Comparison of ENCODE assay signal across 8 cellular contexts in genomic region chr20:32189123-32189410, GRCh38. TPM values are rescaled to one million over a fixed set of nuclear protein-coding genes. Genes with fewer than 3 reads are reported as not detected.
DNase-seq lines count a peak whose midpoint lies in the region; ATAC-seq and TF ChIP-seq lines count a peak whose summit lies in the region.

No MANE protein-coding gene starts in this region.

- TF ChIP-seq CTCF in DND-41 (IDR thresholded peaks at IDR 0.05; ENCODE audit: borderline replicate concordance, extremely low read depth, low read length, poor library complexity, severe bottlenecking): no peak
- TF ChIP-seq CTCF in WERI-Rb-1 (IDR thresholded peaks at IDR 0.05; ENCODE audit: low read depth, low read length): no peak
- TF ChIP-seq CTCF in fibroblast of lung (conservative IDR thresholded peaks at IDR 0.05 in 1 of 2, IDR thresholded peaks at IDR 0.05 in 1 of 2; ENCODE audit: low read depth in 1 of 2, low read length in 2 of 2): no peak

- peaks cover 26% of the 10 kb centered on the region for H3K4me1 ChIP-seq in DND-41 (ENCODE audit: insufficient read depth, low read length)
- peaks cover 7% of the 10 kb centered on the region for H3K4me1 ChIP-seq in fibroblast of lung (ENCODE audit: control insufficient read depth, extremely low read depth, insufficient read depth, low read length)
- H3K4me1 ChIP-seq in rectal smooth muscle tissue (ENCODE audit: control insufficient read depth, insufficient read depth, low read length): peaks cover 5% of the 10 kb centered on the region

- peaks cover 13% of the 10 kb centered on the region; the same call in 1 of the 2 replicates for H3K36me3 ChIP-seq in DND-41 (ENCODE audit: insufficient read depth, low read length)
- peaks cover 12% of the 10 kb centered on the region for H3K36me3 ChIP-seq in WERI-Rb-1
- H3K36me3 ChIP-seq in fibroblast of lung (ENCODE audit: control insufficient read depth, insufficient read depth, low read length): no peaks in the 10 kb centered on the region
- H3K36me3 ChIP-seq in rectal smooth muscle tissue (ENCODE audit: control insufficient read depth, insufficient read depth, low read length): peaks cover 2% of the 10 kb centered on the region
- H3K36me3 ChIP-seq in MG63: 0 out of 2 replicates have a peak, but pooled peaks cover 3% of the 10 kb centered on the region

- peaks cover 8% of the 10 kb centered on the region; the same call in 1 of the 2 replicates for H4K20me1 ChIP-seq in DND-41 (ENCODE audit: insufficient read depth, low read length)
- H4K20me1 ChIP-seq in fibroblast of lung (ENCODE audit: control insufficient read depth, extremely low read depth, insufficient read depth, low read length): no peaks in the 10 kb centered on the region

- DNase-seq in DND-41 (no peak), WERI-Rb-1 (no peak), fibroblast of lung (ENCODE audit: low read depth in 2 of 2) (no peak), MG63 (no peak), NOMO-1 treated with dmso at 0.1 percent for 144 hours (lab: John Stamatoyannopoulos, UW; ENCODE audit: unreplicated experiment) (no peak)

- H3K79me2 ChIP-seq in DND-41 (ENCODE audit: insufficient read depth, low read length) (peaks cover 9% of the 10 kb centered on the region), fibroblast of lung (ENCODE audit: control insufficient read depth, insufficient read depth, low read length) (no peaks in the 10 kb centered on the region)

- H3K27ac ChIP-seq in DND-41 (ENCODE audit: low read length) (no peak overlapping the region), WERI-Rb-1 (peak overlapping the region; percentile 96), fibroblast of lung (ENCODE audit: insufficient read depth, low read length) (no peak overlapping the region), rectal smooth muscle tissue (ENCODE audit: low read depth, low read length) (peak overlapping the region; percentile 78)

- H3K9me3 ChIP-seq in DND-41 (ENCODE audit: insufficient read depth, low read length, severe bottlenecking) (no peaks in the 10 kb centered on the region), WERI-Rb-1 (ENCODE audit: severe bottlenecking) (no peaks in the 10 kb centered on the region), fibroblast of lung (ENCODE audit: control insufficient read depth, insufficient read depth, low read depth, low read length) (no peaks in the 10 kb centered on the region), MG63 (no peaks in the 10 kb centered on the region)

- H2AFZ ChIP-seq in DND-41 (ENCODE audit: low read depth, low read length): peak overlapping the region; percentile 62
- no peak overlapping the region for H2AFZ ChIP-seq in fibroblast of lung (ENCODE audit: low read length)

- peak overlapping the region in 1 of 2 experiments; percentile 56; a peak in 2 of 4 replicates for H3K4me3 ChIP-seq in DND-41 (ENCODE audit: low read depth in 1 of 2, low read length in 2 of 2)
- H3K4me3 ChIP-seq in WERI-Rb-1 (ENCODE audit: low read depth, low read length): no peak overlapping the region
- peak overlapping the region in 1 of 4 experiments; percentile 53 for H3K4me3 ChIP-seq in fibroblast of lung (replicated peaks in 1 of 4; ENCODE audit: control extremely low read depth in 1 of 4, insufficient read depth in 1 of 4, low read depth in 3 of 4, low read length in 4 of 4)
- peak overlapping the region; percentile 80 for H3K4me3 ChIP-seq in rectal smooth muscle tissue (ENCODE audit: low read length)
- no peak overlapping the region for H3K4me3 ChIP-seq in MG63

- H3K27me3 ChIP-seq in DND-41 (ENCODE audit: insufficient read depth, low read length, poor library complexity): no peaks in the 10 kb centered on the region
- no peaks in the 10 kb centered on the region for H3K27me3 ChIP-seq in WERI-Rb-1 (ENCODE audit: insufficient read depth, low read depth, severe bottlenecking)
- H3K27me3 ChIP-seq in fibroblast of lung (ENCODE audit: control insufficient read depth, insufficient read depth, low read length): no peaks in the 10 kb centered on the region
- no peaks in the 10 kb centered on the region for H3K27me3 ChIP-seq in rectal smooth muscle tissue (ENCODE audit: control insufficient read depth, insufficient read depth, low read length)
- no peaks in the 10 kb centered on the region for H3K27me3 ChIP-seq in MG63

- H3K4me2 ChIP-seq in DND-41 (ENCODE audit: insufficient read depth, low read length) (peak overlapping the region; percentile 67), fibroblast of lung (ENCODE audit: extremely low read depth, insufficient read depth, low read length) (no peak overlapping the region)

- H3K9ac ChIP-seq in DND-41 (ENCODE audit: low read depth, low read length) (peak overlapping the region; percentile 74), fibroblast of lung (ENCODE audit: insufficient read depth, low read length) (peak overlapping the region; percentile 34), rectal smooth muscle tissue (ENCODE audit: low read length) (no peak overlapping the region)

- ATAC-seq in DND-41 (ENCODE audit: insufficient read depth, low read depth) (no peak), HG02884 (IDR thresholded peaks at IDR 0.05; ENCODE audit: unreplicated experiment) (no peak), GM21717 (IDR thresholded peaks at IDR 0.05; ENCODE audit: unreplicated experiment) (no peak)

RNA-seq across cellular contexts. Expression of gene PLAGL2, which starts 18.5 kb away (rescaled TPM):
- total RNA-seq in fibroblast of lung: 1.5 and 2.3 TPM in 2 replicates
- polyA plus RNA-seq in fibroblast of lung: 1.6 and 2.3 TPM in 2 replicates
- 4.2 and 4.3 TPM in 2 replicates for polyA plus RNA-seq in fibroblast of lung (2012)
- polyA minus RNA-seq in fibroblast of lung (ENCODE audit: low replicate concordance): 13.4 and 14.9 TPM in 2 replicates
- 0.40 and 0.49 TPM in 2 replicates for total RNA-seq in MG63 (2014; rRNA removed; shearing (Covaris generic); ENCODE audit: low replicate concordance)

RNA-seq across cellular contexts. Expression of gene POFUT1, which starts 18.6 kb away (rescaled TPM):
- 23.4 and 32.4 TPM in 2 replicates for total RNA-seq in fibroblast of lung
- polyA plus RNA-seq in fibroblast of lung: 39.6 and 41.0 TPM in 2 replicates
- polyA plus RNA-seq in fibroblast of lung (2012): 36.7 and 37.8 TPM in 2 replicates
- 42.6 and 46.4 TPM in 2 replicates for polyA minus RNA-seq in fibroblast of lung (ENCODE audit: low replicate concordance)
- total RNA-seq in MG63 (2014; rRNA removed; shearing (Covaris generic); ENCODE audit: low replicate concordance): 42.7 and 56.6 TPM in 2 replicates

Comparison
In these comparisons a context has a peak if more than half of its experiments do, and no peak if none do; other contexts are left out.
1. H3K27ac ChIP-seq: peak in WERI-Rb-1 (single experiment) and rectal smooth muscle tissue (single experiment); none in DND-41 (single experiment) and fibroblast of lung (single experiment).